ENCODE assay signal across 14 cellular contexts in genomic region chr10:130160775-130161174, GRCh38. TPM values are rescaled to one million over a fixed set of nuclear protein-coding genes. Genes with fewer than 3 reads are reported as not detected.
A peak's percentile ranks its signal among the peaks of the same experiment; 100 is the strongest.
DNase-seq lines count a peak whose midpoint lies in the region; ATAC-seq and TF ChIP-seq lines count a peak whose summit lies in the region.
"Had no signal": no experiment of that assay in that cellular context is flagged by ENCODE, and none has a peak within 500 bp of the region (broad histone marks: within the 10 kb centered on the region; RNA-seq: fewer than 3 reads in every experiment).

No MANE protein-coding gene starts in this region.

- no peaks in the 10 kb centered on the region for H3K4me1 ChIP-seq in BE2C
- H3K4me1 ChIP-seq: SJSA1 had no signal

- no peaks in the 10 kb centered on the region for H3K9me3 ChIP-seq in BE2C
- H3K9me3 ChIP-seq: SJSA1, thoracic aorta had no signal

- peak; percentile 56 for ATAC-seq in GM18517 (IDR thresholded peaks at IDR 0.05; ENCODE audit: unreplicated experiment)
- ATAC-seq in HG03280 (IDR thresholded peaks at IDR 0.05; ENCODE audit: unreplicated experiment) = peak; percentile 70
- ATAC-seq in GM21825 (IDR thresholded peaks at IDR 0.05; ENCODE audit: unreplicated experiment) = no peak

- no peaks in the 10 kb centered on the region for H3K27me3 ChIP-seq in BE2C
- H3K27me3 ChIP-seq: SJSA1 had no signal

- TF ChIP-seq CTCF in BE2C (IDR thresholded peaks at IDR 0.05; ENCODE audit: low read depth, low read length) = peak; percentile 11; the same call in 1 of the 2 replicates
- peak; percentile 59 for TF ChIP-seq CTCF in choroid plexus epithelial cell (conservative IDR thresholded peaks at IDR 0.05; ENCODE audit: low read depth, low read length)

- H3K36me3 ChIP-seq in BE2C = peaks cover 20% of the 10 kb centered on the region

- H3K4me3 ChIP-seq in BE2C (ENCODE audit: low read depth, low read length) (no peak overlapping the region), choroid plexus epithelial cell (ENCODE audit: low read depth, low read length) (no peak overlapping the region)
- H3K4me3 ChIP-seq: SJSA1, thoracic aorta had no signal

- DNase-seq in BE2C = no peak
- DNase-seq in choroid plexus epithelial cell (ENCODE audit: low read depth) = peak; percentile 71
- DNase-seq in activated CD4-positive, CD25-positive, alpha-beta regulatory T cell treated with anti-CD3 and anti-CD28 coated beads, Interleukin-2, amount 50 U/mL, for 72 hours = no peak
- DNase-seq in NCI-H146 treated with DMSO at 0.1 percent for 48 hours (lab: John Stamatoyannopoulos, UW; ENCODE audit: unreplicated experiment) = no peak
- DNase-seq in activated CD8-positive, alpha-beta memory T cell treated with anti-CD3 and anti-CD28 coated beads, Interleukin-2, amount 50 U/mL, for 48 hours = no peak
- DNase-seq: Calu3; natural killer cell; NCI-H187; stimulated activated CD4-positive, alpha-beta T cell treated with anti-CD3 and anti-CD28 coated beads, Interleukin-15, amount 100 ng/mL, for 24 hours had no signal

RNA-seq across cellular contexts. Expression of gene GLRX3, which starts 24.6 kb away (rescaled TPM):
- 89.4 TPM for polyA plus RNA-seq in BE2C (2012; ENCODE audit: insufficient read depth, insufficient read length, low read depth)

RNA-seq across cellular contexts. Expression of gene C10orf143, which starts 50.1 kb away (rescaled TPM):
- 3.0 TPM for polyA plus RNA-seq in BE2C (2012; ENCODE audit: insufficient read depth, insufficient read length, low read depth)
